15 cellular contexts compared by ENCODE assay signal in genomic region chr2:22907330-22907729, GRCh38.
"Had no signal": no experiment of that assay in that cellular context is flagged by ENCODE, and none has a peak within 500 bp of the region (broad histone marks: within the 10 kb centered on the region; RNA-seq: fewer than 3 reads in every experiment).

No MANE protein-coding gene starts in this region.

- H3K9me3 ChIP-seq: sigmoid colon, spleen, stomach, thoracic aorta, uterus had no signal

- H3K36me3 ChIP-seq: sigmoid colon, spleen, stomach, thoracic aorta, uterus had no signal

- ATAC-seq: activated CD4-positive, alpha-beta T cell treated with anti-CD3 and anti-CD28 coated beads for 36 hours; activated T-cell treated with anti-CD3 and anti-CD28 coated beads, Interleukin-2, amount 50 U/mL, for 4 hours; foreskin keratinocyte; natural killer cell treated with Interleukin-12 subunit alpha and Interleukin-12 subunit beta and Interleukin-15 and Interleukin-18, amount 100 ng/mL, for 72 hours; T-helper 17 cell had no signal

- H3K4me1 ChIP-seq: foreskin keratinocyte, sigmoid colon, spleen, stomach, uterus had no signal

- H3K4me3 ChIP-seq: sigmoid colon, spleen, stomach, thoracic aorta, uterus had no signal

- H3K27me3 ChIP-seq: foreskin keratinocyte, sigmoid colon, spleen, stomach, uterus had no signal

- DNase-seq: activated CD4-positive, alpha-beta memory T cell treated with anti-CD3 and anti-CD28 coated beads for 36 hours; activated CD4-positive, alpha-beta T cell treated with anti-CD3 and anti-CD28 coated beads for 36 hours; activated effector memory CD4-positive, alpha-beta T cell treated with Interleukin-2 at 50 U/mL for 16 hours; activated naive CD4-positive, alpha-beta T cell treated with anti-CD3 and anti-CD28 coated beads, Interleukin-2, amount 50 U/mL, for 16 hours; activated T-cell treated with anti-CD3 and anti-CD28 coated beads, Interleukin-2, amount 50 U/mL, for 4 hours; foreskin keratinocyte; glutamatergic neuron; mesenchymal stem cell; sigmoid colon; spleen; stomach; T-helper 17 cell; uterus had no signal

- H3K27ac ChIP-seq: foreskin keratinocyte, sigmoid colon, spleen, stomach, thoracic aorta, uterus had no signal
